ENCODE assay signal across 1 cellular context in the genomic region with DNA sequence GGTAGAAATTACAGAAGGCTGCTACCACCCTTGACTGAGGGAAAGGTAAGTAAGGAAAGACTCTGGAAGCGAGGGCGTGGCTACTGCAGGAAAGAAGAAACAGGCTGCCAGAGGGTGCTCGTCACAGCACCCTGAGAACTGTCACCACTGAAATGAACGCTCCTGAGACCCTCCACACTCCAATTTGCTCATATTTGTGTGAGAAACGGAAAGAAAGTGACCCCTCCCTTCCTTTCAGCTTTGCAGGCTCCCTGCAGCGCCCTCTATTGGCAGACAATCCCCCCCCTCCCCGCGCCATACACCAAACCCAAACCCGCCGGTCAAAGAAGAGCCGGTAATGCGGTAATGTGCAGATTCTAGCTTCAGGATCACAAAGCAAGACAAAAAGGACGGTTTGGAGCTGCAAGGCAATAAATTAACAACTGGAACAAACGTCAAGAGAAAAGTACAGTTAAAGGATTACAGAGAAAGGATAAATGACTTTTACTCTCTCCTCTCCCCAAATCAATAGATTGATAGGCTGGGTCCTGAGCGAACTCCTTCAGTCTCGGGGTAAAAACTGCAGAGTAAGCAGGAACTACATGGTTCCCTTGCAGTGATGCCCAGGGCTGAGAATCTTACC.
A peak's percentile ranks its signal among the peaks of the same experiment; 100 is the strongest.
TF ChIP-seq lines count a peak whose summit lies in the region.

No MANE protein-coding gene starts in this region.

TF ChIP-seq in H1, 55 proteins besides CTCF, POLR2A, EP300 and RAD21 (continued from another document):
- TF ChIP-seq, protein P1, sequence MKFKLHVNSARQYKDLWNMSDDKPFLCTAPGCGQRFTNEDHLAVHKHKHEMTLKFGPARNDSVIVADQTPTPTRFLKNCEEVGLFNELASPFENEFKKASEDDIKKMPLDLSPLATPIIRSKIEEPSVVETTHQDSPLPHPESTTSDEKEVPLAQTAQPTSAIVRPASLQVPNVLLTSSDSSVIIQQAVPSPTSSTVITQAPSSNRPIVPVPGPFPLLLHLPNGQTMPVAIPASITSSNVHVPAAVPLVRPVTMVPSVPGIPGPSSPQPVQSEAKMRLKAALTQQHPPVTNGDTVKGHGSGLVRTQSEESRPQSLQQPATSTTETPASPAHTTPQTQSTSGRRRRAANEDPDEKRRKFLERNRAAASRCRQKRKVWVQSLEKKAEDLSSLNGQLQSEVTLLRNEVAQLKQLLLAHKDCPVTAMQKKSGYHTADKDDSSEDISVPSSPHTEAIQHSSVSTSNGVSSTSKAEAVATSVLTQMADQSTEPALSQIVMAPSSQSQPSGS (IDR thresholded peaks at IDR 0.05; ENCODE audit: low read length): no peak
- TF ChIP-seq RXRA (IDR thresholded peaks at IDR 0.05; ENCODE audit: insufficient read depth, low read depth, low read length): no peak
- TF ChIP-seq, protein P2, sequence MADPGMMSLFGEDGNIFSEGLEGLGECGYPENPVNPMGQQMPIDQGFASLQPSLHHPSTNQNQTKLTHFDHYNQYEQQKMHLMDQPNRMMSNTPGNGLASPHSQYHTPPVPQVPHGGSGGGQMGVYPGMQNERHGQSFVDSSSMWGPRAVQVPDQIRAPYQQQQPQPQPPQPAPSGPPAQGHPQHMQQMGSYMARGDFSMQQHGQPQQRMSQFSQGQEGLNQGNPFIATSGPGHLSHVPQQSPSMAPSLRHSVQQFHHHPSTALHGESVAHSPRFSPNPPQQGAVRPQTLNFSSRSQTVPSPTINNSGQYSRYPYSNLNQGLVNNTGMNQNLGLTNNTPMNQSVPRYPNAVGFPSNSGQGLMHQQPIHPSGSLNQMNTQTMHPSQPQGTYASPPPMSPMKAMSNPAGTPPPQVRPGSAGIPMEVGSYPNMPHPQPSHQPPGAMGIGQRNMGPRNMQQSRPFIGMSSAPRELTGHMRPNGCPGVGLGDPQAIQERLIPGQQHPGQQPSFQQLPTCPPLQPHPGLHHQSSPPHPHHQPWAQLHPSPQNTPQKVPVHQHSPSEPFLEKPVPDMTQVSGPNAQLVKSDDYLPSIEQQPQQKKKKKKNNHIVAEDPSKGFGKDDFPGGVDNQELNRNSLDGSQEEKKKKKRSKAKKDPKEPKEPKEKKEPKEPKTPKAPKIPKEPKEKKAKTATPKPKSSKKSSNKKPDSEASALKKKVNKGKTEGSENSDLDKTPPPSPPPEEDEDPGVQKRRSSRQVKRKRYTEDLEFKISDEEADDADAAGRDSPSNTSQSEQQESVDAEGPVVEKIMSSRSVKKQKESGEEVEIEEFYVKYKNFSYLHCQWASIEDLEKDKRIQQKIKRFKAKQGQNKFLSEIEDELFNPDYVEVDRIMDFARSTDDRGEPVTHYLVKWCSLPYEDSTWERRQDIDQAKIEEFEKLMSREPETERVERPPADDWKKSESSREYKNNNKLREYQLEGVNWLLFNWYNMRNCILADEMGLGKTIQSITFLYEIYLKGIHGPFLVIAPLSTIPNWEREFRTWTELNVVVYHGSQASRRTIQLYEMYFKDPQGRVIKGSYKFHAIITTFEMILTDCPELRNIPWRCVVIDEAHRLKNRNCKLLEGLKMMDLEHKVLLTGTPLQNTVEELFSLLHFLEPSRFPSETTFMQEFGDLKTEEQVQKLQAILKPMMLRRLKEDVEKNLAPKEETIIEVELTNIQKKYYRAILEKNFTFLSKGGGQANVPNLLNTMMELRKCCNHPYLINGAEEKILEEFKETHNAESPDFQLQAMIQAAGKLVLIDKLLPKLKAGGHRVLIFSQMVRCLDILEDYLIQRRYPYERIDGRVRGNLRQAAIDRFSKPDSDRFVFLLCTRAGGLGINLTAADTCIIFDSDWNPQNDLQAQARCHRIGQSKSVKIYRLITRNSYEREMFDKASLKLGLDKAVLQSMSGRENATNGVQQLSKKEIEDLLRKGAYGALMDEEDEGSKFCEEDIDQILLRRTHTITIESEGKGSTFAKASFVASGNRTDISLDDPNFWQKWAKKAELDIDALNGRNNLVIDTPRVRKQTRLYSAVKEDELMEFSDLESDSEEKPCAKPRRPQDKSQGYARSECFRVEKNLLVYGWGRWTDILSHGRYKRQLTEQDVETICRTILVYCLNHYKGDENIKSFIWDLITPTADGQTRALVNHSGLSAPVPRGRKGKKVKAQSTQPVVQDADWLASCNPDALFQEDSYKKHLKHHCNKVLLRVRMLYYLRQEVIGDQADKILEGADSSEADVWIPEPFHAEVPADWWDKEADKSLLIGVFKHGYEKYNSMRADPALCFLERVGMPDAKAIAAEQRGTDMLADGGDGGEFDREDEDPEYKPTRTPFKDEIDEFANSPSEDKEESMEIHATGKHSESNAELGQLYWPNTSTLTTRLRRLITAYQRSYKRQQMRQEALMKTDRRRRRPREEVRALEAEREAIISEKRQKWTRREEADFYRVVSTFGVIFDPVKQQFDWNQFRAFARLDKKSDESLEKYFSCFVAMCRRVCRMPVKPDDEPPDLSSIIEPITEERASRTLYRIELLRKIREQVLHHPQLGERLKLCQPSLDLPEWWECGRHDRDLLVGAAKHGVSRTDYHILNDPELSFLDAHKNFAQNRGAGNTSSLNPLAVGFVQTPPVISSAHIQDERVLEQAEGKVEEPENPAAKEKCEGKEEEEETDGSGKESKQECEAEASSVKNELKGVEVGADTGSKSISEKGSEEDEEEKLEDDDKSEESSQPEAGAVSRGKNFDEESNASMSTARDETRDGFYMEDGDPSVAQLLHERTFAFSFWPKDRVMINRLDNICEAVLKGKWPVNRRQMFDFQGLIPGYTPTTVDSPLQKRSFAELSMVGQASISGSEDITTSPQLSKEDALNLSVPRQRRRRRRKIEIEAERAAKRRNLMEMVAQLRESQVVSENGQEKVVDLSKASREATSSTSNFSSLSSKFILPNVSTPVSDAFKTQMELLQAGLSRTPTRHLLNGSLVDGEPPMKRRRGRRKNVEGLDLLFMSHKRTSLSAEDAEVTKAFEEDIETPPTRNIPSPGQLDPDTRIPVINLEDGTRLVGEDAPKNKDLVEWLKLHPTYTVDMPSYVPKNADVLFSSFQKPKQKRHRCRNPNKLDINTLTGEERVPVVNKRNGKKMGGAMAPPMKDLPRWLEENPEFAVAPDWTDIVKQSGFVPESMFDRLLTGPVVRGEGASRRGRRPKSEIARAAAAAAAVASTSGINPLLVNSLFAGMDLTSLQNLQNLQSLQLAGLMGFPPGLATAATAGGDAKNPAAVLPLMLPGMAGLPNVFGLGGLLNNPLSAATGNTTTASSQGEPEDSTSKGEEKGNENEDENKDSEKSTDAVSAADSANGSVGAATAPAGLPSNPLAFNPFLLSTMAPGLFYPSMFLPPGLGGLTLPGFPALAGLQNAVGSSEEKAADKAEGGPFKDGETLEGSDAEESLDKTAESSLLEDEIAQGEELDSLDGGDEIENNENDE (IDR thresholded peaks at IDR 0.05; ENCODE audit: insufficient replicate concordance, low read length): peak; percentile 68
- no peak for TF ChIP-seq SUZ12 (IDR thresholded peaks at IDR 0.05; ENCODE audit: low read length)
- no peak for TF ChIP-seq CTBP2 (IDR thresholded peaks at IDR 0.05; ENCODE audit: borderline replicate concordance, insufficient read depth, insufficient read length, low read length)
- 0 out of 4 replicates have a peak, but pooled peaks of 1 of the 2 experiments have one; percentile 30 for TF ChIP-seq SIN3A (conservative IDR thresholded peaks at IDR 0.05 in 1 of 2, IDR thresholded peaks at IDR 0.05 in 1 of 2; ENCODE audit: low read depth in 1 of 2, low read length in 2 of 2)
- TF ChIP-seq MAFK (IDR thresholded peaks at IDR 0.05; ENCODE audit: low read depth, low read length): peak; percentile 93
- no peak for TF ChIP-seq ASH2L (IDR thresholded peaks at IDR 0.05; ENCODE audit: low read length)
- TF ChIP-seq EGR1 (IDR thresholded peaks at IDR 0.05; ENCODE audit: borderline replicate concordance, low read depth, low read length): 0 out of 2 replicates have a peak, but pooled peaks have one; percentile 21
- TF ChIP-seq SIX5 (IDR thresholded peaks at IDR 0.05; ENCODE audit: low read depth, low read length): no peak
- TF ChIP-seq TAF7 (optimal IDR thresholded peaks at IDR 0.05; ENCODE audit: borderline replicate concordance, low read depth, low read length): no peak
